Comparison of ENCODE assay signal across 8 cellular contexts in the genomic region with DNA sequence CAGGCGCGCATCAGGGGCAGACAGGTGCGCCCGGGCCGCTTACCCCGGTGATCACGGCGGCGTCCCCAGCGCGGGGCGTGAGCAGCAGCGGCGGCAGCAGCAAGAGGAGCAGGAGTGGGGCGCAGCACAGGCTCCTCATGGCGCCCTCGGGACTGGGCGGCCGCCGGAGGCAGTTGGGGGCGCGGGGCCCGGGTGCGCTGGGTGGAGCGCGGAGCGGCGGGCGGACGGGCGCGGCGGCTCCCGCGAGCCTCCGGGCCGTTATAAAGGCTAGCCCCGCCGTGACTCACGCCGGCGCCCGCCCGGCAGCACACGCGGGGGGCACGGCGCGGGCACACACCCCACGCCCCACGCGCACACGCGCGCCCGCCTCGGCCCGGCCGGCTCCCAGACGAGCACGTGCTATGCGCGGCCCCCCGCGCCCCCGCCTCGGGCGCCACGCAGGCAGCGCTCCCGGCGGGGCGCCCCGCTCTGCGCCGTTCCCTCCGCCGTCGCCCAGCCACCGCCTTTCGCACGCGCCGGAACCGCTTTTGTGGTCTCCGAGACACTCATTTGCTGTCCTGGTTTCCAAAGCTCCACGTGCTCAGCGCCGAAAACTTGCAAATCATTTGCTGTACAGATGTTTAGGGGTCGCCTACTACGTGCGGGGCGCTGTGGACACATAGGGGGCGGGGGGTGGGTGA. TPM values are rescaled to one million over a fixed set of nuclear protein-coding genes. Genes with fewer than 3 reads are reported as not detected.
DNase-seq lines count a peak whose midpoint lies in the region; ATAC-seq and TF ChIP-seq lines count a peak whose summit lies in the region.

A gene with protein sequence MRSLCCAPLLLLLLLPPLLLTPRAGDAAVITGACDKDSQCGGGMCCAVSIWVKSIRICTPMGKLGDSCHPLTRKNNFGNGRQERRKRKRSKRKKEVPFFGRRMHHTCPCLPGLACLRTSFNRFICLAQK (minus strand): TSS at position 235 of the 680 bp plus-strand sequence. CDS start 96 bp downstream, at position 139.

- no peak for TF ChIP-seq CTCF in NB4 (IDR thresholded peaks at IDR 0.05; ENCODE audit: low read depth, low read length)
- TF ChIP-seq CTCF in left lung (IDR thresholded peaks at IDR 0.05) = no peak

- peak; percentile 69 for DNase-seq in NB4 (ENCODE audit: low read depth)
- peak; percentile 57 for DNase-seq in activated naive CD4-positive, alpha-beta T cell treated with anti-CD3 and anti-CD28 coated beads, Interleukin-2, amount 50 U/mL, for 16 hours
- peak in 1 of 2 donors; percentile 89 for DNase-seq in left lung
- no peak for DNase-seq in stimulated activated naive B cell treated with anti-CD40 and anti-IgM and Interleukin-4, amounts not matched to agents 10 μg/mL and 1 μg/mL and 100 μg/mL, for 72 hours
- DNase-seq in G401 (ENCODE audit: low spot score) = no peak
- DNase-seq in HuH-7 (ENCODE audit: low spot score) = no peak
- no peak for DNase-seq in NK-92 (lab: John Stamatoyannopoulos, UW; ENCODE audit: unreplicated experiment)

- TF ChIP-seq POLR2A in NB4 (IDR thresholded peaks at IDR 0.05; ENCODE audit: extremely low read depth, insufficient read length) = no peak

- H3K27ac ChIP-seq in BLaER1 treated with 17β-estradiol and CSF1 and Interleukin-3, amounts not matched to agents 10 nM and 100 nM = peak within 1 kb of the TSS in 8 of 11 experiments; percentile 8 to 71 (median 47); a peak in 14 of 22 replicates
- peak within 1 kb of the TSS in 1 of 2 donors; percentile 89 for H3K27ac ChIP-seq in left lung

- peak within 1 kb of the TSS; percentile 90 for H3K27ac Mint-ChIP-seq in stimulated activated naive B cell treated with anti-CD40 and anti-IgM and Interleukin-4, amounts not matched to agents 10 μg/mL and 1 μg/mL and 100 μg/mL, for 72 hours

- H3K27me3 Mint-ChIP-seq in stimulated activated naive B cell treated with anti-CD40 and anti-IgM and Interleukin-4, amounts not matched to agents 10 μg/mL and 1 μg/mL and 100 μg/mL, for 72 hours = peaks cover 39 to 41% of the 10 kb centered on the region in 2 donors

- peak within 1 kb of the TSS; percentile 91 to 99 (median 94) for H3K4me2 ChIP-seq in BLaER1 treated with 17β-estradiol and CSF1 and Interleukin-3, amounts not matched to agents 10 nM and 100 nM

- H3K4me1 ChIP-seq in BLaER1 treated with 17β-estradiol and CSF1 and Interleukin-3, amounts not matched to agents 10 nM and 100 nM = peaks cover 19 to 41% (median 28%) of the 10 kb centered on the region in 10 experiments
- H3K4me1 ChIP-seq in left lung = peaks cover 10 to 36% of the 10 kb centered on the region in 2 donors

- H3K9me3 Mint-ChIP-seq in stimulated activated naive B cell treated with anti-CD40 and anti-IgM and Interleukin-4, amounts not matched to agents 10 μg/mL and 1 μg/mL and 100 μg/mL, for 72 hours = no peaks in the 10 kb centered on the region

- peaks cover 9 to 21% of the 10 kb centered on the region in 2 donors for H3K4me1 Mint-ChIP-seq in stimulated activated naive B cell treated with anti-CD40 and anti-IgM and Interleukin-4, amounts not matched to agents 10 μg/mL and 1 μg/mL and 100 μg/mL, for 72 hours

- H4K20me1 ChIP-seq in BLaER1 treated with 17β-estradiol and CSF1 and Interleukin-3, amounts not matched to agents 10 nM and 100 nM = peaks cover 0 to 13% (median 0%) of the 10 kb centered on the region in 11 experiments; a peak in 4 of 22 replicates

- intact Hi-C loops in left lung (cut with DNase I) = no loop called here

- H3K9me3 ChIP-seq in BLaER1 treated with 17β-estradiol and CSF1 and Interleukin-3, amounts not matched to agents 10 nM and 100 nM (replicated peaks in 1 of 11) = no peaks in the 10 kb centered on the region
- H3K9me3 ChIP-seq in left lung = no peaks in the 10 kb centered on the region

- H3K9ac ChIP-seq in BLaER1 treated with 17β-estradiol and CSF1 and Interleukin-3, amounts not matched to agents 10 nM and 100 nM = peak within 1 kb of the TSS; percentile 41 to 70 (median 61); a peak in 20 of 22 replicates

- no peaks in the 10 kb centered on the region for H3K36me3 ChIP-seq in BLaER1 treated with 17β-estradiol and CSF1 and Interleukin-3, amounts not matched to agents 10 nM and 100 nM
- H3K36me3 ChIP-seq in left lung = no peaks in the 10 kb centered on the region

- H3K36me3 Mint-ChIP-seq in stimulated activated naive B cell treated with anti-CD40 and anti-IgM and Interleukin-4, amounts not matched to agents 10 μg/mL and 1 μg/mL and 100 μg/mL, for 72 hours = no peaks in the 10 kb centered on the region

- H3K4me3 Mint-ChIP-seq in stimulated activated naive B cell treated with anti-CD40 and anti-IgM and Interleukin-4, amounts not matched to agents 10 μg/mL and 1 μg/mL and 100 μg/mL, for 72 hours = peak within 1 kb of the TSS; percentile 74 to 81

- in situ Hi-C loops in G401 (cut with HindIII; ENCODE audit: low sequenced_read_pairs) = no loop called here

- ATAC-seq in left lung = peak; percentile 51
- peak; percentile 46 to 65 for ATAC-seq in stimulated activated naive B cell treated with anti-CD40 and anti-IgM and Interleukin-4, amounts not matched to agents 10 μg/mL and 1 μg/mL and 100 μg/mL, for 72 hours (replicated peaks)

- H3K4me3 ChIP-seq in BLaER1 treated with 17β-estradiol and CSF1 and Interleukin-3, amounts not matched to agents 10 nM and 100 nM = peak within 1 kb of the TSS; percentile 51 to 73 (median 61)
- H3K4me3 ChIP-seq in NB4 (ENCODE audit: low read depth, low read length) (peak within 1 kb of the TSS; percentile 70), left lung (peak within 1 kb of the TSS in 1 of 2 donors; percentile 54)

- H3K27me3 ChIP-seq in BLaER1 treated with 17β-estradiol and CSF1 and Interleukin-3, amounts not matched to agents 10 nM and 100 nM = peaks cover 64 to 75% (median 71%) of the 10 kb centered on the region in 11 experiments
- peaks cover 62 to 79% of the 10 kb centered on the region in 2 donors for H3K27me3 ChIP-seq in left lung

RNA-seq across cellular contexts. Expression of the gene that starts here (rescaled TPM):
- 10 to 100 TPM in 1 of 2 donors, under 1 TPM in 1; 0.32 to 18.1 TPM for total RNA-seq in left lung
- not detected in 2 replicates for total RNA-seq in G401 (2014; rRNA removed; shearing (Covaris generic))

Comparison
In these comparisons a context has a peak if more than half of its experiments do, and no peak if none do; other contexts are left out.
1. DNase-seq: peak in NB4 (single experiment) and activated naive CD4-positive, alpha-beta T cell treated with anti-CD3 and anti-CD28 coated beads, Interleukin-2, amount 50 U/mL, for 16 hours (single experiment); none in stimulated activated naive B cell treated with anti-CD40 and anti-IgM and Interleukin-4, amounts not matched to agents 10 μg/mL and 1 μg/mL and 100 μg/mL, for 72 hours (single experiment), G401 (single experiment), HuH-7 (single experiment) and NK-92 (single experiment).